ENCODE assay signal across 18 cellular contexts in genomic region chr11:133842053-133842452, GRCh38. TPM values are rescaled to one million over a fixed set of nuclear protein-coding genes. Genes with fewer than 3 reads are reported as not detected.
DNase-seq lines count a peak whose midpoint lies in the region; ATAC-seq and TF ChIP-seq lines count a peak whose summit lies in the region.
"Had no signal": no experiment of that assay in that cellular context is flagged by ENCODE, and none has a peak within 500 bp of the region (broad histone marks: within the 10 kb centered on the region; RNA-seq: fewer than 3 reads in every experiment).

No MANE protein-coding gene starts in this region.

- H3K36me3 ChIP-seq in HCT116 (ENCODE audit: control insufficient read depth in 1 of 2, insufficient read depth in 2 of 2, low read length in 2 of 2) (no peaks in the 10 kb centered on the region), MM.1S (replicated peaks; ENCODE audit: insufficient read depth, low read length) (no peaks in the 10 kb centered on the region)
- H3K36me3 ChIP-seq: Peyer's patch had no signal

- ATAC-seq in HCT116, result peak; percentile 20; the same call in 1 of the 2 replicates
- ATAC-seq in left ventricle myocardium superior, result peak; percentile 87

- H3K27me3 Mint-ChIP-seq in osteocyte (ENCODE audit: unreplicated experiment), result no peaks in the 10 kb centered on the region
- H3K27me3 Mint-ChIP-seq in activated CD4-positive, alpha-beta T cell treated with anti-CD3 and anti-CD28 coated beads, Interleukin-2, amount 10 ng/mL, durations not matched to agents 24 days and 14 days, result peaks cover 2% of the 10 kb centered on the region

- H3K9me3 ChIP-seq in HCT116 (ENCODE audit: control insufficient read depth in 1 of 2, insufficient read depth in 1 of 2, low read depth in 1 of 2, low read length in 2 of 2), result no peaks in the 10 kb centered on the region
- no peaks in the 10 kb centered on the region for H3K9me3 ChIP-seq in MM.1S (replicated peaks; ENCODE audit: insufficient read depth, low read length)
- H3K9me3 ChIP-seq: Peyer's patch had no signal

- H3F3A ChIP-seq in MM.1S (ENCODE audit: insufficient read depth, low read length), result no peaks in the 10 kb centered on the region

- no TSS peak for BruUV-seq in HCT116 (replicated peaks; lab: Mats Ljungman, UMichigan)

- intact Hi-C loops in HCT116 (cut with micrococcal nuclease) (no loop called here), left ventricle myocardium superior (cut with micrococcal nuclease) (no loop called here)
- intact Hi-C loops in activated CD4-positive, alpha-beta T cell treated with anti-CD3 and anti-CD28 coated beads, Interleukin-2, amount 10 ng/mL, durations not matched to agents 24 days and 14 days (cut with micrococcal nuclease), result no loop called here

- no peaks in the 10 kb centered on the region for H3K4me1 Mint-ChIP-seq in osteocyte (ENCODE audit: unreplicated experiment)
- no peaks in the 10 kb centered on the region for H3K4me1 Mint-ChIP-seq in activated CD4-positive, alpha-beta T cell treated with anti-CD3 and anti-CD28 coated beads, Interleukin-2, amount 10 ng/mL, durations not matched to agents 24 days and 14 days

- H3K4me1 ChIP-seq in HCT116 (ENCODE audit: control insufficient read depth in 1 of 2, insufficient read depth in 2 of 2, low read length in 2 of 2) (peaks cover 0 to 6% of the 10 kb centered on the region in 2 experiments; a peak in 1 of 4 replicates), MM.1S (ENCODE audit: low read length) (no peaks in the 10 kb centered on the region)
- H3K4me1 ChIP-seq: Peyer's patch had no signal

- H3K79me2 ChIP-seq in HCT116 (ENCODE audit: insufficient read depth, low read length) (no peaks in the 10 kb centered on the region), MM.1S (ENCODE audit: low read length) (no peaks in the 10 kb centered on the region)

- no peaks in the 10 kb centered on the region for H3K36me3 Mint-ChIP-seq in osteocyte (ENCODE audit: unreplicated experiment)
- H3K36me3 Mint-ChIP-seq in activated CD4-positive, alpha-beta T cell treated with anti-CD3 and anti-CD28 coated beads, Interleukin-2, amount 10 ng/mL, durations not matched to agents 24 days and 14 days (ENCODE audit: low read depth), result no peaks in the 10 kb centered on the region

- no peak for TF ChIP-seq POLR2A in HCT116 (IDR thresholded peaks at IDR 0.05; ENCODE audit: borderline replicate concordance, extremely low read depth, insufficient read depth, insufficient read length)

- H2AFZ ChIP-seq in HCT116 (ENCODE audit: low read depth, low read length, poor library complexity, severe bottlenecking), result no peak overlapping the region
- H2AFZ ChIP-seq in MM.1S (ENCODE audit: low read length), result no peak overlapping the region

- POLR2A ChIA-PET in HCT116 (lab: Charles Lee), result no interaction called here

- H3K4me3 ChIP-seq in HCT116 (replicated peaks in 1 of 2; ENCODE audit: low read depth in 1 of 2, low read length in 2 of 2), result no peak overlapping the region
- no peak overlapping the region for H3K4me3 ChIP-seq in MM.1S (ENCODE audit: low read length)
- H3K4me3 ChIP-seq: Peyer's patch had no signal

- H3K27ac ChIP-seq in HCT116 (ENCODE audit: low read depth, low read length), result no peak overlapping the region
- H3K27ac ChIP-seq in MM.1S (ENCODE audit: low read length), result no peak overlapping the region
- H3K27ac ChIP-seq: 22Rv1, KMS-11, Peyer's patch had no signal

- no peak for TF ChIP-seq RAD21 in HCT116 (IDR thresholded peaks at IDR 0.05; ENCODE audit: low read depth)

- H3K27me3 ChIP-seq in HCT116 (ENCODE audit: insufficient read depth, low read length), result peaks cover 15% of the 10 kb centered on the region; the same call in 1 of the 2 replicates
- no peaks in the 10 kb centered on the region for H3K27me3 ChIP-seq in MM.1S (replicated peaks; ENCODE audit: insufficient read depth, low read length)
- H3K27me3 ChIP-seq: Peyer's patch had no signal

- CTCF ChIA-PET in HCT116 (lab: Charles Lee), result no interaction called here

- H4K20me1 ChIP-seq in HCT116 (ENCODE audit: insufficient read depth) (no peaks in the 10 kb centered on the region), MM.1S (ENCODE audit: insufficient read depth, low read length) (no peaks in the 10 kb centered on the region)

- no peak overlapping the region for H3K27ac Mint-ChIP-seq in osteocyte (ENCODE audit: unreplicated experiment)
- no peak overlapping the region for H3K27ac Mint-ChIP-seq in activated CD4-positive, alpha-beta T cell treated with anti-CD3 and anti-CD28 coated beads, Interleukin-2, amount 10 ng/mL, durations not matched to agents 24 days and 14 days

- H3K9me2 ChIP-seq in HCT116 (ENCODE audit: insufficient read depth), result no peaks in the 10 kb centered on the region
- no peaks in the 10 kb centered on the region for H3K9me2 ChIP-seq in MM.1S (replicated peaks; ENCODE audit: insufficient read depth, low read length)

- peak; percentile 41 for DNase-seq in activated effector memory CD4-positive, alpha-beta T cell treated with anti-CD3 and anti-CD28 coated beads, Interleukin-2, amount 50 U/mL, for 16 hours
- DNase-seq in activated effector memory CD4-positive, alpha-beta T cell treated with Interleukin-2 at 50 U/mL for 16 hours, result no peak
- DNase-seq in HCT116 (ENCODE audit: low read depth, low spot score), result no peak
- no peak for DNase-seq in left ventricle myocardium superior
- DNase-seq in osteocyte (ENCODE audit: extremely low spot score, unreplicated experiment), result peak; percentile 76
- no peak for DNase-seq in MM.1S
- no peak for DNase-seq in activated CD4-positive, alpha-beta T cell treated with anti-CD3 and anti-CD28 coated beads, Interleukin-2, amount 10 ng/mL, durations not matched to agents 24 days and 14 days
- no peak for DNase-seq in activated CD8-positive, alpha-beta memory T cell treated with anti-CD3 and anti-CD28 coated beads for 24 hours
- DNase-seq: C1 segment of cervical spinal cord, EL, NCI-H187 treated with DMSO at 0.1 percent for 48 hours, NCI-H446 treated with DMSO at 0.1 percent for 48 hours, NCI-H82, Peyer's patch, SHP77 treated with DMSO at 0.1 percent for 48 hours had no signal

- TF ChIP-seq CTCF in HCT116 (IDR thresholded peaks at IDR 0.05 in 2 of 3, conservative IDR thresholded peaks at IDR 0.05 in 1 of 3; ENCODE audit: borderline replicate concordance in 1 of 3, insufficient read depth in 1 of 3, low read depth in 2 of 3, low read length in 2 of 3), result no peak
- no peak for TF ChIP-seq CTCF in osteocyte (IDR thresholded peaks at IDR 0.05)
- no peak for TF ChIP-seq CTCF in MM.1S (IDR thresholded peaks at IDR 0.05; ENCODE audit: low read length)

- H3K4me2 ChIP-seq in HCT116 (ENCODE audit: low read length) (no peak overlapping the region), MM.1S (ENCODE audit: low read depth, low read length) (no peak overlapping the region)
- H3K4me2 ChIP-seq: KMS-11 had no signal

- RAD21 ChIA-PET in HCT116 (lab: Charles Lee; ENCODE audit: low non-redundant PET in 1 of 2, low total read pairs in 2 of 2, uncharacterized antibody in 2 of 2, unreplicated experiment in 2 of 2), result no interaction called here

- H3K9me3 Mint-ChIP-seq in osteocyte (ENCODE audit: unreplicated experiment), result no peaks in the 10 kb centered on the region
- H3K9me3 Mint-ChIP-seq in activated CD4-positive, alpha-beta T cell treated with anti-CD3 and anti-CD28 coated beads, Interleukin-2, amount 10 ng/mL, durations not matched to agents 24 days and 14 days, result no peaks in the 10 kb centered on the region

- H3K4me3 Mint-ChIP-seq in osteocyte (ENCODE audit: unreplicated experiment), result no peak overlapping the region
- no peak overlapping the region for H3K4me3 Mint-ChIP-seq in activated CD4-positive, alpha-beta T cell treated with anti-CD3 and anti-CD28 coated beads, Interleukin-2, amount 10 ng/mL, durations not matched to agents 24 days and 14 days

- H3K9ac ChIP-seq in HCT116 (ENCODE audit: low read length), result no peak overlapping the region
- no peak overlapping the region for H3K9ac ChIP-seq in MM.1S (ENCODE audit: low read length)
- H3K9ac ChIP-seq: KMS-11 had no signal

TF ChIP-seq in HCT116, 20 proteins besides CTCF, POLR2A, EP300 and RAD21 (continues in another document):
- TF ChIP-seq MAX (IDR thresholded peaks at IDR 0.05), result no peak
- no peak for TF ChIP-seq ZNF274 (IDR thresholded peaks at IDR 0.05; ENCODE audit: low read depth, low read length)
- no peak for TF ChIP-seq SP1 (IDR thresholded peaks at IDR 0.05; ENCODE audit: low read depth)
- no peak for TF ChIP-seq YY1 (IDR thresholded peaks at IDR 0.05; ENCODE audit: extremely low read depth, insufficient replicate concordance, low read depth, low read length)
- TF ChIP-seq POLR2AphosphoS5 (IDR thresholded peaks at IDR 0.05; ENCODE audit: low read depth, low read length), result no peak
- TF ChIP-seq CBX3 (IDR thresholded peaks at IDR 0.05; ENCODE audit: low read depth), result no peak
- TF ChIP-seq TCF7L2 (IDR thresholded peaks at IDR 0.05; ENCODE audit: borderline replicate concordance, extremely low read depth, insufficient read depth, insufficient read length), result no peak

RNA-seq across cellular contexts. Expression of gene SPATA19, which starts 3.3 kb away (rescaled TPM):
- total RNA-seq in HCT116 (2021; ENCODE audit: unreplicated experiment) (not detected), left ventricle myocardium superior (not detected), osteocyte (not detected in 2 replicates)
- not detected in 2 replicates for polyA plus RNA-seq in HCT116 (2012)
- not detected in 2 replicates for total RNA-seq in activated CD4-positive, alpha-beta T cell treated with anti-CD3 and anti-CD28 coated beads, Interleukin-2, amount 10 ng/mL, durations not matched to agents 24 days and 14 days
- total RNA-seq: MCF 10A, Peyer's patch had no signal

Comparison
In these comparisons a context has a peak if more than half of its experiments do, and no peak if none do; other contexts are left out.
1. DNase-seq: peak in activated effector memory CD4-positive, alpha-beta T cell treated with anti-CD3 and anti-CD28 coated beads, Interleukin-2, amount 50 U/mL, for 16 hours (single experiment) and osteocyte (single experiment); none in activated effector memory CD4-positive, alpha-beta T cell treated with Interleukin-2 at 50 U/mL for 16 hours (single experiment), HCT116 (single experiment), left ventricle myocardium superior (single experiment), MM.1S (single experiment), activated CD4-positive, alpha-beta T cell treated with anti-CD3 and anti-CD28 coated beads, Interleukin-2, amount 10 ng/mL, durations not matched to agents 24 days and 14 days (single experiment) and activated CD8-positive, alpha-beta memory T cell treated with anti-CD3 and anti-CD28 coated beads for 24 hours (single experiment).